25 cellular contexts compared by ENCODE assay signal in genomic region chr19:49837425-49837824, GRCh38. TPM values are rescaled to one million over a fixed set of nuclear protein-coding genes. Genes with fewer than 3 reads are reported as not detected.
DNase-seq lines count a peak whose midpoint lies in the region; ATAC-seq and TF ChIP-seq lines count a peak whose summit lies in the region.
"Had no signal": no experiment of that assay in that cellular context is flagged by ENCODE, and none has a peak within 500 bp of the region (broad histone marks: within the 10 kb centered on the region; RNA-seq: fewer than 3 reads in every experiment).

No MANE protein-coding gene starts in this region.

- POLR2A ChIA-PET in WTC11 (lab: Charles Lee) = interaction anchor here (0.6 kb wide), 1 partner anchor 42 kb away, joined by 3 read pairs; no protein-coding TSS in a partner anchor

- H3F3A ChIP-seq in smooth muscle cell (ENCODE audit: low read depth) = no peaks in the 10 kb centered on the region

- H3K9me3 ChIP-seq in smooth muscle cell (replicated peaks; ENCODE audit: low read depth) (no peaks in the 10 kb centered on the region), prostate gland (no peaks in the 10 kb centered on the region)
- H3K9me3 ChIP-seq: Caco-2 had no signal

- no peak for TF ChIP-seq POLR2A in prostate gland (IDR thresholded peaks at IDR 0.05)

- H3K36me3 Mint-ChIP-seq in T-helper 2 cell treated with Interferon-gamma antibody and Interleukin-4, amounts not matched to agents 5 μg/mL and 100 μg/mL, for 36 hours (ENCODE audit: low read depth) = peaks cover 33% of the 10 kb centered on the region
- H3K36me3 Mint-ChIP-seq in WTC11 (peaks cover 53% of the 10 kb centered on the region), glutamatergic neuron (ENCODE audit: unreplicated experiment) (peaks cover 20% of the 10 kb centered on the region), osteocyte (ENCODE audit: unreplicated experiment) (peaks cover 50% of the 10 kb centered on the region)

- intact Hi-C loops in prostate gland (cut with DNase I) = no loop called here

- H3K4me1 ChIP-seq in smooth muscle cell (ENCODE audit: low read depth) = no peaks in the 10 kb centered on the region
- no peaks in the 10 kb centered on the region for H3K4me1 ChIP-seq in prostate gland (replicated peaks)
- H3K4me1 ChIP-seq: Caco-2 had no signal

- no peaks in the 10 kb centered on the region for H3K9me3 Mint-ChIP-seq in T-helper 2 cell treated with Interferon-gamma antibody and Interleukin-4, amounts not matched to agents 5 μg/mL and 100 μg/mL, for 36 hours
- no peaks in the 10 kb centered on the region for H3K9me3 Mint-ChIP-seq in WTC11
- peaks cover 1% of the 10 kb centered on the region for H3K9me3 Mint-ChIP-seq in glutamatergic neuron (ENCODE audit: unreplicated experiment)
- no peaks in the 10 kb centered on the region for H3K9me3 Mint-ChIP-seq in osteocyte (ENCODE audit: unreplicated experiment)
- H3K9me3 Mint-ChIP-seq: CD8-positive, alpha-beta T cell had no signal

- DNase-seq in T-helper 2 cell treated with Interferon-gamma antibody and Interleukin-4, amounts not matched to agents 5 μg/mL and 100 μg/mL, for 36 hours (ENCODE audit: low spot score) = no peak
- DNase-seq in T-helper 2 cell (no peak), WTC11 (ENCODE audit: low spot score) (no peak), glutamatergic neuron (no peak), smooth muscle cell (lab: John Stamatoyannopoulos, UW; ENCODE audit: unreplicated experiment) (no peak), prostate gland (ENCODE audit: low spot score) (no peak), NCI-H1417 treated with DMSO at 0.1 percent for 48 hours (lab: John Stamatoyannopoulos, UW) (no peak), osteocyte (ENCODE audit: extremely low spot score, unreplicated experiment) (no peak)
- DNase-seq: Caco-2; CD8-positive, alpha-beta T cell; DMS 273 treated with DMSO at 0.1 percent for 48 hours; DMS79 treated with DMSO at 0.1 percent for 48 hours; KBM-7; NCI-H1105; NCI-H146; NCI-H1930; NCI-H446 treated with DMSO at 0.1 percent for 48 hours; NCI-H526; NCI-H82; NK-92 treated with Interleukin-12 subunit alpha and Interleukin-12 subunit beta, amount 100 ng/mL, for 24 hours; PC-3; Right ventricle myocardium superior had no signal

- H2AFZ ChIP-seq in smooth muscle cell (ENCODE audit: low read depth) = no peak overlapping the region

- no peaks in the 10 kb centered on the region for H3K27me3 Mint-ChIP-seq in T-helper 2 cell treated with Interferon-gamma antibody and Interleukin-4, amounts not matched to agents 5 μg/mL and 100 μg/mL, for 36 hours (ENCODE audit: low read depth)
- H3K27me3 Mint-ChIP-seq in WTC11 (ENCODE audit: low read depth) (no peaks in the 10 kb centered on the region), glutamatergic neuron (ENCODE audit: unreplicated experiment) (peaks cover 5% of the 10 kb centered on the region), osteocyte (ENCODE audit: unreplicated experiment) (no peaks in the 10 kb centered on the region)
- H3K27me3 Mint-ChIP-seq: B cell had no signal

- TF ChIP-seq CTCF in WTC11 (IDR thresholded peaks at IDR 0.05) = no peak
- no peak for TF ChIP-seq CTCF in glutamatergic neuron (IDR thresholded peaks at IDR 0.05; ENCODE audit: partially characterized antibody, unreplicated experiment)
- no peak for TF ChIP-seq CTCF in smooth muscle cell (IDR thresholded peaks at IDR 0.05; ENCODE audit: borderline replicate concordance, insufficient read depth, poor library complexity, severe bottlenecking)
- no peak for TF ChIP-seq CTCF in prostate gland (IDR thresholded peaks at IDR 0.05)
- no peak for TF ChIP-seq CTCF in osteocyte (IDR thresholded peaks at IDR 0.05)

- H3K4me3 ChIP-seq in smooth muscle cell = no peak overlapping the region
- no peak overlapping the region for H3K4me3 ChIP-seq in prostate gland

- H3K27me3 ChIP-seq in smooth muscle cell (ENCODE audit: low read depth) = no peaks in the 10 kb centered on the region
- no peaks in the 10 kb centered on the region for H3K27me3 ChIP-seq in prostate gland (replicated peaks; ENCODE audit: insufficient read depth)

- CTCF ChIA-PET in WTC11 (lab: Charles Lee) = no interaction called here

- H3K27ac ChIP-seq in smooth muscle cell (ENCODE audit: low read depth) = peak overlapping the region; percentile 41
- no peak overlapping the region for H3K27ac ChIP-seq in prostate gland
- H3K27ac ChIP-seq: 22Rv1, C4-2B had no signal

- H3K36me3 ChIP-seq in smooth muscle cell (ENCODE audit: low read depth) (peaks cover 8% of the 10 kb centered on the region), prostate gland (peaks cover 4 to 39% of the 10 kb centered on the region in 2 donors)

- H4K20me1 ChIP-seq in smooth muscle cell (ENCODE audit: low read depth) = no peaks in the 10 kb centered on the region

- peaks cover 3% of the 10 kb centered on the region for H3K4me1 Mint-ChIP-seq in T-helper 2 cell treated with Interferon-gamma antibody and Interleukin-4, amounts not matched to agents 5 μg/mL and 100 μg/mL, for 36 hours (ENCODE audit: low read depth)
- H3K4me1 Mint-ChIP-seq in WTC11 (no peaks in the 10 kb centered on the region), glutamatergic neuron (ENCODE audit: low read depth, unreplicated experiment) (no peaks in the 10 kb centered on the region), osteocyte (ENCODE audit: unreplicated experiment) (no peaks in the 10 kb centered on the region)

- no peaks in the 10 kb centered on the region for H3K79me2 ChIP-seq in smooth muscle cell (ENCODE audit: low read depth)

- no peak overlapping the region for H3K4me2 ChIP-seq in smooth muscle cell

- no peak overlapping the region for H3K4me3 Mint-ChIP-seq in T-helper 2 cell treated with Interferon-gamma antibody and Interleukin-4, amounts not matched to agents 5 μg/mL and 100 μg/mL, for 36 hours
- H3K4me3 Mint-ChIP-seq in WTC11 (no peak overlapping the region), glutamatergic neuron (ENCODE audit: unreplicated experiment) (no peak overlapping the region), osteocyte (ENCODE audit: unreplicated experiment) (no peak overlapping the region)
- H3K4me3 Mint-ChIP-seq: B cell; CD8-positive, alpha-beta T cell had no signal

- H3K27ac Mint-ChIP-seq in T-helper 2 cell treated with Interferon-gamma antibody and Interleukin-4, amounts not matched to agents 5 μg/mL and 100 μg/mL, for 36 hours = peak overlapping the region; percentile 12
- H3K27ac Mint-ChIP-seq in WTC11 (0 out of 2 replicates have a peak overlapping the region, but pooled peaks have one; percentile 9), glutamatergic neuron (ENCODE audit: unreplicated experiment) (peak overlapping the region; percentile 52), osteocyte (ENCODE audit: unreplicated experiment) (no peak overlapping the region)
- H3K27ac Mint-ChIP-seq: CD8-positive, alpha-beta T cell had no signal

- H3K9ac ChIP-seq in smooth muscle cell (ENCODE audit: low read depth) = peak overlapping the region; percentile 12

- 97% methylated on average over 9 of the region's 9 CpGs for WGBS in smooth muscle cell (ENCODE audit: low lambda C conversion rate)
- WGBS in prostate gland = 94% methylated on average over 9 of the region's 9 CpGs

- ATAC-seq in WTC11 = no peak
- ATAC-seq: CD8-positive, alpha-beta T cell; PC-3 had no signal

TF ChIP-seq in WTC11, 78 proteins besides CTCF, POLR2A, EP300 and RAD21 (continues in another document):
- no peak for TF ChIP-seq ATF1 (CRISPR knock-in tag; IDR thresholded peaks at IDR 0.05)
- no peak for TF ChIP-seq ZNF138 (CRISPR knock-in tag; conservative IDR thresholded peaks at IDR 0.05)
- TF ChIP-seq RELA (CRISPR knock-in tag; IDR thresholded peaks at IDR 0.05; ENCODE audit: borderline replicate concordance) = no peak
- TF ChIP-seq ZMAT4 (CRISPR knock-in tag; IDR thresholded peaks at IDR 0.05) = no peak
- TF ChIP-seq ZBTB21 (CRISPR knock-in tag; IDR thresholded peaks at IDR 0.05; ENCODE audit: borderline replicate concordance) = no peak
- no peak for TF ChIP-seq CDX4 (CRISPR knock-in tag; IDR thresholded peaks at IDR 0.05; ENCODE audit: borderline replicate concordance)
- no peak for TF ChIP-seq FOXK1 (CRISPR knock-in tag; IDR thresholded peaks at IDR 0.05)

RNA-seq across cellular contexts. Expression of gene PTOV1, which starts 13.5 kb away (rescaled TPM):
- total RNA-seq in WTC11 (2021) (296 to 316 TPM (median 306 TPM) in 3 replicates), glutamatergic neuron (ENCODE audit: unreplicated experiment) (342 TPM), smooth muscle cell (49.0 and 81.0 TPM in 2 replicates), prostate gland (100 to 1,000 TPM; 179 to 252 TPM), osteocyte (266 and 295 TPM in 2 replicates)
- polyA plus RNA-seq in smooth muscle cell = 256 and 266 TPM in 2 replicates

RNA-seq across cellular contexts. Expression of gene MED25, which starts 19.3 kb away (rescaled TPM):
- 80.2 to 81.2 TPM (median 81.2 TPM) in 3 replicates for total RNA-seq in WTC11 (2021)
- total RNA-seq in glutamatergic neuron (ENCODE audit: unreplicated experiment) = 51.0 TPM
- total RNA-seq in smooth muscle cell = 16.9 and 20.4 TPM in 2 replicates
- polyA plus RNA-seq in smooth muscle cell = 34.1 and 36.4 TPM in 2 replicates
- total RNA-seq in prostate gland = 100 to 1,000 TPM in 1 of 2 donors, 10 to 100 TPM in 1; 38.4 to 173 TPM
- 56.1 and 58.1 TPM in 2 replicates for total RNA-seq in osteocyte

RNA-seq across cellular contexts. Expression of gene FUZ, which starts 24.3 kb away (rescaled TPM):
- total RNA-seq in WTC11 (2021) (35.1 to 36.3 TPM (median 35.7 TPM) in 3 replicates), glutamatergic neuron (ENCODE audit: unreplicated experiment) (13.6 TPM), smooth muscle cell (6.9 and 16.2 TPM in 2 replicates), prostate gland (10 to 100 TPM; 39.2 to 45.4 TPM), osteocyte (19.9 and 24.4 TPM in 2 replicates)
- 18.3 and 19.8 TPM in 2 replicates for polyA plus RNA-seq in smooth muscle cell

RNA-seq across cellular contexts. Expression of gene PNKP, which starts 30.0 kb away (rescaled TPM):
- total RNA-seq in WTC11 (2021) (133 to 146 TPM (median 142 TPM) in 3 replicates), glutamatergic neuron (ENCODE audit: unreplicated experiment) (81.3 TPM), smooth muscle cell (15.3 and 19.4 TPM in 2 replicates), prostate gland (100 to 1,000 TPM in 1 of 2 donors, 10 to 100 TPM in 1; 64.9 to 128 TPM), osteocyte (68.3 and 76.4 TPM in 2 replicates)
- 42.4 and 53.6 TPM in 2 replicates for polyA plus RNA-seq in smooth muscle cell

RNA-seq across cellular contexts. Expression of gene AKT1S1, which starts 39.7 kb away (rescaled TPM):
- 41.9 to 47.8 TPM (median 46.5 TPM) in 3 replicates for total RNA-seq in WTC11 (2021)
- 23.7 TPM for total RNA-seq in glutamatergic neuron (ENCODE audit: unreplicated experiment)
- 10.4 and 15.8 TPM in 2 replicates for total RNA-seq in smooth muscle cell
- 60.2 and 72.2 TPM in 2 replicates for polyA plus RNA-seq in smooth muscle cell
- 10 to 100 TPM; 27.6 to 30.2 TPM for total RNA-seq in prostate gland
- 59.7 and 61.2 TPM in 2 replicates for total RNA-seq in osteocyte
